9 cellular contexts compared by ENCODE assay signal in the genomic region with DNA sequence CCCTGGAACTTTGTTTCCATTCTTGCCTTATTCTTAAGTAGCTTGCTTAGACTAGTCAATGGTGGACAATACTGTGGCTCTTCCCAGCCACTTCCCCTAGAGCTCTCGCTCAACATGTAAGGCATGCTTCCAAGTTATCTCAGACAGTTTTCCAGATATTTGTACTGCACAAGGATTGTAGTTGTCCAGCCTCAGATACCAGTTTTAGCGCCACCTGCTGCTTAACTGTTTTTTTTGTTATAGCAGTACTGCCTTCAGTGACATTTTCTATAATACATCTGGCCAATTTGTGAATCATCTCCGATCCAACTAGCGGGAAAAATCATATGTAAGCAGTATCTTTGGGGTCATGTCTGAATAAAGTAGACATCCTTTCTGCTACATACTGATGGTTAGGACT.
A peak's percentile ranks its signal among the peaks of the same experiment; 100 is the strongest.
DNase-seq lines count a peak whose midpoint lies in the region; ATAC-seq, FAIRE-seq and TF ChIP-seq lines count a peak whose summit lies in the region.
"Had no signal": no experiment of that assay in that cellular context is flagged by ENCODE, and none has a peak within 500 bp of the region (broad histone marks: within the 10 kb centered on the region; RNA-seq: fewer than 3 reads in every experiment).

No MANE protein-coding gene starts in this region.

- H2AFZ ChIP-seq in HepG2 (ENCODE audit: low read length), result no peak overlapping the region

- no peaks in the 10 kb centered on the region for H3K36me3 Mint-ChIP-seq in activated naive CD4-positive, alpha-beta T cell treated with anti-CD3 and anti-CD28 coated beads for 36 hours (ENCODE audit: low read depth)
- H3K36me3 Mint-ChIP-seq: activated naive CD8-positive, alpha-beta T cell had no signal

- no peak overlapping the region for H3K4me3 ChIP-seq in HepG2 (replicated peaks in 1 of 3; ENCODE audit: insufficient read depth in 1 of 3, low read depth in 2 of 3, low read length in 3 of 3)

- H3K4me3 Mint-ChIP-seq in activated naive CD4-positive, alpha-beta T cell treated with anti-CD3 and anti-CD28 coated beads for 36 hours, result no peak overlapping the region
- H3K4me3 Mint-ChIP-seq: activated naive CD8-positive, alpha-beta T cell had no signal

- in situ Hi-C loops in HepG2 (cut with HindIII; ENCODE audit: extremely low pct_ligation_motif_present, low pct_unique_long_range_greater_than_20kb), result loop anchor here (25.0 kb wide), 1 partner anchor 516 kb away; no protein-coding TSS in a partner anchor

- TF ChIP-seq EP300 in HepG2 (IDR thresholded peaks at IDR 0.05; ENCODE audit: low read depth in 2 of 2, low read length in 2 of 2) (no peak), HepG2 (CRISPR knock-in tag; IDR thresholded peaks at IDR 0.05; ENCODE audit: borderline replicate concordance) (no peak)

- peaks cover 44% of the 10 kb centered on the region for H3K9me3 ChIP-seq in HepG2 (ENCODE audit: low read length)

- no peaks in the 10 kb centered on the region for H3K27me3 Mint-ChIP-seq in activated naive CD4-positive, alpha-beta T cell treated with anti-CD3 and anti-CD28 coated beads for 36 hours (ENCODE audit: low read depth)
- H3K27me3 Mint-ChIP-seq: activated naive CD8-positive, alpha-beta T cell had no signal

- FAIRE-seq in HTR-8/SVneo (lab: Jason Lieb, UNC), result no peak
- no peak for FAIRE-seq in HepG2 (lab: Jason Lieb, UNC)

- H3K4me1 Mint-ChIP-seq in activated naive CD4-positive, alpha-beta T cell treated with anti-CD3 and anti-CD28 coated beads for 36 hours (ENCODE audit: low read depth), result no peaks in the 10 kb centered on the region

- H3K27ac ChIP-seq in HepG2 (ENCODE audit: extremely low read length, insufficient read depth, low read length), result no peak overlapping the region

- H3K4me2 ChIP-seq in HepG2 (ENCODE audit: low read depth, low read length), result no peak overlapping the region

- no peaks in the 10 kb centered on the region for H3K9me3 Mint-ChIP-seq in activated naive CD4-positive, alpha-beta T cell treated with anti-CD3 and anti-CD28 coated beads for 36 hours

- H3K36me3 ChIP-seq in HepG2 (replicated peaks in 1 of 2; ENCODE audit: control insufficient read depth in 1 of 2, insufficient read depth in 2 of 2, low read length in 2 of 2), result no peaks in the 10 kb centered on the region

- DNase-seq in activated naive CD4-positive, alpha-beta T cell treated with anti-CD3 and anti-CD28 coated beads for 36 hours, result peak; percentile 4
- no peak for DNase-seq in activated naive CD4-positive, alpha-beta T cell treated with anti-CD3 and anti-CD28 coated beads, Interleukin-2, amount 50 U/mL, for 16 hours
- peak; percentile 7 for DNase-seq in HTR-8/SVneo (ENCODE audit: insufficient read length, low spot score)
- peak; percentile 68 for DNase-seq in amniotic epithelial cell (ENCODE audit: low read depth)
- peak; percentile 2 for DNase-seq in HepG2 (ENCODE audit: low spot score)
- DNase-seq in stimulated activated CD4-positive, alpha-beta T cell treated with anti-CD3 and anti-CD28 coated beads, Interleukin-4, amount 100 ng/mL, for 1 hour, result no peak
- DNase-seq in NCI-H2081 treated with DMSO at 0.1 percent for 48 hours (lab: John Stamatoyannopoulos, UW), result no peak

- H3K4me1 ChIP-seq in HepG2 (ENCODE audit: insufficient read depth, low read length), result no peaks in the 10 kb centered on the region

- no peak overlapping the region for H3K9ac ChIP-seq in HepG2 (ENCODE audit: insufficient read depth, low read depth, low read length)

- BruUV-seq in HepG2 (replicated peaks; lab: Mats Ljungman, UMichigan), result no TSS peak

- H3K27ac Mint-ChIP-seq in activated naive CD4-positive, alpha-beta T cell treated with anti-CD3 and anti-CD28 coated beads for 36 hours, result no peak overlapping the region
- H3K27ac Mint-ChIP-seq: activated naive CD8-positive, alpha-beta T cell had no signal

- H4K20me1 ChIP-seq in HepG2 (ENCODE audit: insufficient read depth, low read length), result no peaks in the 10 kb centered on the region

- POLR2A ChIA-PET in HepG2 (lab: Yijun Ruan, JAX), result no interaction called here

- TF ChIP-seq POLR2A in HepG2 (IDR thresholded peaks at IDR 0.05; ENCODE audit: insufficient read depth in 1 of 2, low read depth in 2 of 2, low read length in 2 of 2), result no peak

- peak; percentile 42 for TF ChIP-seq CTCF in HepG2 (CRISPR knock-in tag; IDR thresholded peaks at IDR 0.05)

- CTCF ChIA-PET in activated naive CD4-positive, alpha-beta T cell treated with anti-CD3 and anti-CD28 coated beads for 36 hours (lab: Charles Lee), result interaction anchor here (2.1 kb wide), 1 partner anchor 514 kb away, joined by 8 read pairs; no protein-coding TSS in a partner anchor
- CTCF ChIA-PET in HepG2 (lab: Yijun Ruan, JAX; ENCODE audit: low intra/inter-chr PET ratio, low total read pairs), result interaction anchor here (1.4 to 1.9 kb wide), 2 partner anchors 93 to 514 kb away, joined by 4 to 14 read pairs; no protein-coding TSS in a partner anchor

- ATAC-seq in HepG2 (peak; percentile 71), GM21526 (IDR thresholded peaks at IDR 0.05; ENCODE audit: low FRiP score, unreplicated experiment) (no peak)

- H3K79me2 ChIP-seq in HepG2 (ENCODE audit: insufficient read depth, low read length), result no peaks in the 10 kb centered on the region

- intact Hi-C loops in activated naive CD4-positive, alpha-beta T cell treated with anti-CD3 and anti-CD28 coated beads for 36 hours (cut with micrococcal nuclease), result no loop called here
- intact Hi-C loops in HepG2 (cut with micrococcal nuclease; ENCODE audit: unreplicated experiment), result loop anchor here (1.0 kb wide), 1 partner anchor 94 kb away; no protein-coding TSS in a partner anchor

- no peak for TF ChIP-seq RAD21 in HepG2 (CRISPR knock-in tag; IDR thresholded peaks at IDR 0.05)

- WGBS in HepG2 (ENCODE audit: low lambda C conversion rate), result 1% methylated on average over 4 of the region's 4 CpGs

- H3K27me3 ChIP-seq in HepG2 (ENCODE audit: control insufficient read depth in 1 of 2, insufficient read depth in 2 of 2, low read length in 2 of 2), result no peaks in the 10 kb centered on the region

TF ChIP-seq in HepG2, 621 proteins besides CTCF, POLR2A, EP300 and RAD21:
- TF ChIP-seq MED8 (CRISPR knock-in tag; IDR thresholded peaks at IDR 0.05; ENCODE audit: insufficient replicate concordance) (no peak), SMC3 (IDR thresholded peaks at IDR 0.05; ENCODE audit: low read length) (peak; percentile 36; the same call in 1 of the 2 replicates)

Comparison
In these comparisons a context has a peak if more than half of its experiments do, and no peak if none do; other contexts are left out.
1. DNase-seq: peak in activated naive CD4-positive, alpha-beta T cell treated with anti-CD3 and anti-CD28 coated beads for 36 hours (single experiment), HTR-8/SVneo (single experiment), amniotic epithelial cell (single experiment) and HepG2 (single experiment); none in activated naive CD4-positive, alpha-beta T cell treated with anti-CD3 and anti-CD28 coated beads, Interleukin-2, amount 50 U/mL, for 16 hours (single experiment), stimulated activated CD4-positive, alpha-beta T cell treated with anti-CD3 and anti-CD28 coated beads, Interleukin-4, amount 100 ng/mL, for 1 hour (single experiment) and NCI-H2081 treated with DMSO at 0.1 percent for 48 hours (single experiment).